ENCODE assay signal across 8 cellular contexts in the genomic region with DNA sequence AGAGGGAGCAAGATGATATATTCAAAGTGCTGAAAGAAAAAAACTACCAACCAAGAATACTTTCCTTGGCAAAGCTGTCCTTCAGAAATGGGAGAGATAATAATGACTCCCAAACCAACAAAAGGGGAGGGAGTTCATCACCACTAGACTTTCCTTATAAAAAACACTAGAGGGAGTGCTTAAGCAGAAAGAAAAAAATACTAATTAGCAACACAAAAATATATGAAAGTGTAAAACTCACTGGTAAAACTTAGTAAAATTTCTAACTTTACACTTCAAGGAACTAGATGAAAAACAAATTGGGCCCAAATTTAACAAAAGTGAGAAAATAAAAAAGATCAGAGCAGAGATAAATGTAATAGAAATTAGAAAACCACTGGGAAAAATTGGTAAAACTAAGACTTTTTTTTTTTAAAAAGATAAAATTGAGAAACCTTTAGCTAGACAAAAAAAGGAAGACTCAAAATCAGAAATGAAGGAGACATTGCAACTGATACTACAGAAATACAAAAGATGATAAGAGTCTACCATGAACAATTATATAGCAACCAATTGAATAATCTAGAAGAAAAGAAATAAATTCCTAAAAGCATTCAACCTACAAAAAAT.
DNase-seq lines count a peak whose midpoint lies in the region; ATAC-seq and TF ChIP-seq lines count a peak whose summit lies in the region.

No MANE protein-coding gene starts in this region.

- no peaks in the 10 kb centered on the region for H3K36me3 ChIP-seq in SK-N-MC (ENCODE audit: insufficient read depth, low read length)

- no peak overlapping the region for H3K27ac Mint-ChIP-seq in glutamatergic neuron (ENCODE audit: unreplicated experiment)
- no peak overlapping the region for H3K27ac Mint-ChIP-seq in activated naive CD4-positive, alpha-beta T cell treated with anti-CD3 and anti-CD28 coated beads, Interleukin-2, amount 50 U/mL, for 72 hours

- DNase-seq in HL-60 (ENCODE audit: low read depth in 1 of 2, low spot score in 1 of 2): no peak
- DNase-seq in SK-N-MC (ENCODE audit: low read depth, low spot score): peak; percentile 8
- DNase-seq in glutamatergic neuron: no peak
- no peak for DNase-seq in RPMI8226
- DNase-seq in activated naive CD4-positive, alpha-beta T cell treated with anti-CD3 and anti-CD28 coated beads, Interleukin-2, amount 50 U/mL, for 72 hours (ENCODE audit: low spot score in 2 of 2): no peak

- H3K4me3 ChIP-seq in HL-60 (replicated peaks; ENCODE audit: insufficient read depth, low read length) (no peak overlapping the region), SK-N-MC (no peak overlapping the region)

- H3K36me3 Mint-ChIP-seq in glutamatergic neuron (ENCODE audit: unreplicated experiment): peaks cover 8% of the 10 kb centered on the region
- peaks cover 7 to 16% of the 10 kb centered on the region in 2 donors for H3K36me3 Mint-ChIP-seq in activated naive CD4-positive, alpha-beta T cell treated with anti-CD3 and anti-CD28 coated beads, Interleukin-2, amount 50 U/mL, for 72 hours

- H3K9me3 Mint-ChIP-seq in glutamatergic neuron (ENCODE audit: unreplicated experiment): peaks cover 1% of the 10 kb centered on the region
- H3K9me3 Mint-ChIP-seq in activated naive CD4-positive, alpha-beta T cell treated with anti-CD3 and anti-CD28 coated beads, Interleukin-2, amount 50 U/mL, for 72 hours: peaks cover 4% of the 10 kb centered on the region in 2 donors

- no peaks in the 10 kb centered on the region for H3K27me3 ChIP-seq in HL-60 (ENCODE audit: insufficient read depth, poor library complexity, severe bottlenecking)

- H3K27me3 Mint-ChIP-seq in glutamatergic neuron (ENCODE audit: unreplicated experiment): peaks cover 1% of the 10 kb centered on the region

- H3K27ac ChIP-seq in C4-2B (no peak overlapping the region), HL-60 (replicated peaks) (no peak overlapping the region), SK-N-MC (no peak overlapping the region)

- H3K9me3 ChIP-seq in SK-N-MC (ENCODE audit: low read depth, low read length): no peaks in the 10 kb centered on the region

- no peaks in the 10 kb centered on the region for H3K4me1 Mint-ChIP-seq in glutamatergic neuron (ENCODE audit: low read depth, unreplicated experiment)

- H3K4me3 Mint-ChIP-seq in glutamatergic neuron (ENCODE audit: unreplicated experiment): no peak overlapping the region

- no peak for ATAC-seq in GM18907 (IDR thresholded peaks at IDR 0.05; ENCODE audit: unreplicated experiment)
- no peak for ATAC-seq in activated naive CD4-positive, alpha-beta T cell treated with anti-CD3 and anti-CD28 coated beads, Interleukin-2, amount 50 U/mL, for 72 hours
- no peak for ATAC-seq in HG02588 (IDR thresholded peaks at IDR 0.05; ENCODE audit: unreplicated experiment)

- TF ChIP-seq CTCF in C4-2B (conservative IDR thresholded peaks at IDR 0.05) (peak; percentile 65), HL-60 (IDR thresholded peaks at IDR 0.05; ENCODE audit: insufficient read depth, low read length) (peak; percentile 22), glutamatergic neuron (IDR thresholded peaks at IDR 0.05; ENCODE audit: partially characterized antibody, unreplicated experiment) (peak; percentile 51)

- H3K9ac ChIP-seq in SK-N-MC (ENCODE audit: insufficient read length): no peak overlapping the region
